8 cellular contexts compared by ENCODE assay signal in the genomic region with DNA sequence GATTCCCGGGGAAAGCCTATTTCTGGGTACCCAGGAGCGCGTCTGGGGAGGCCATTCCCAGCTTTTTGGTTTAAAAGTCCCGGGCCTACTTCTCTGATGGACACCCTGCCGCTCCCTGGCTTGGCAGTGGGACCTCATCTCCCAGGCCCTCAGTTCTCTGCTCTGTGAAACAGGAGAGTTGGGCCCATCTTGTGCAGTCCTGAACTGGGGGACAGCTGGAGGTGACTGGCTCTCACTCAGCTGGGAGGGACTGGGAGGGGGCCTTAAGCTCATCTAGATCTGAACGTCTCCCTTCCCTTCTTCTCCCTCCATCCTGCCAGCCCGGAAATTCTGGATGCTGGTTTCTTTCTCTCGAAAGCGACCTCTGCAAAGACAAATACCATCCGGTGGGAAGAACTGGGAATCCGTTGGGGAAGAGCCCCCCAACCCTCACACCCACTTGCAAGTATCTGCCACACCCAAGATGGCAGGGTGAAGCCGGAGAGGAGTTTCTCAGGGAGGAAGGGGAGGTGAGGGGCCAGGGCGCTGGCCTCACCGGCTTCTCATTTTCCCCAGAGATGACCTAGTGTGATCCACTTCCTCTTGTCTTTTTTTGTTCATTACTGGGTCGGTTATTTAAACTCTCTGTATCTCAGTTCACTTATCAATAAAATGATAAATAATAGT. TPM values are rescaled to one million over a fixed set of nuclear protein-coding genes. Genes with fewer than 3 reads are reported as not detected.
DNase-seq lines count a peak whose midpoint lies in the region; ATAC-seq, FAIRE-seq and TF ChIP-seq lines count a peak whose summit lies in the region.

No MANE protein-coding gene starts in this region.

- intact Hi-C loops in Right ventricle myocardium inferior (cut with DNase I) = loop anchor here (5.0 kb wide), 1 partner anchor 58 kb away; no protein-coding TSS in a partner anchor

- H3K36me3 ChIP-seq in right atrium auricular region (no peaks in the 10 kb centered on the region), muscle layer of duodenum (ENCODE audit: control insufficient read depth in 1 of 2, insufficient read depth in 2 of 2, low read length in 2 of 2) (no peaks in the 10 kb centered on the region)

- ATAC-seq in Right ventricle myocardium inferior (no peak), HG02885 (IDR thresholded peaks at IDR 0.05; ENCODE audit: poor library complexity, unreplicated experiment) (no peak), foreskin keratinocyte (no peak)

- no peak for FAIRE-seq in GM19239 (lab: Jason Lieb, UNC)

- H3K4me1 ChIP-seq in right atrium auricular region = peaks cover 0 to 28% of the 10 kb centered on the region in 2 donors
- H3K4me1 ChIP-seq in muscle layer of duodenum (ENCODE audit: control insufficient read depth in 1 of 2, insufficient read depth in 2 of 2, low read length in 2 of 2) = peaks cover 0 to 29% of the 10 kb centered on the region in 2 donors
- H3K4me1 ChIP-seq in foreskin keratinocyte = peaks cover 18% of the 10 kb centered on the region

- peak overlapping the region; percentile 69 to 75 for H3K4me3 ChIP-seq in right atrium auricular region
- peak overlapping the region; percentile 85 for H3K4me3 ChIP-seq in coronary artery
- peak overlapping the region; percentile 61 to 90 for H3K4me3 ChIP-seq in muscle layer of duodenum (ENCODE audit: low read depth in 1 of 2, low read length in 2 of 2)

- H3K27ac ChIP-seq in right atrium auricular region = peak overlapping the region; percentile 79 to 85
- peak overlapping the region; percentile 87 to 91 for H3K27ac ChIP-seq in coronary artery
- H3K27ac ChIP-seq in muscle layer of duodenum (ENCODE audit: low read length) = peak overlapping the region; percentile 9
- H3K27ac ChIP-seq in foreskin keratinocyte = no peak overlapping the region

- TF ChIP-seq CTCF in right atrium auricular region (IDR thresholded peaks at IDR 0.05) = no peak
- TF ChIP-seq CTCF in coronary artery (IDR thresholded peaks at IDR 0.05) = no peak
- TF ChIP-seq CTCF in foreskin keratinocyte (conservative IDR thresholded peaks at IDR 0.05) = no peak

- DNase-seq in right atrium auricular region (ENCODE audit: low spot score) (no peak), Right ventricle myocardium inferior (ENCODE audit: missing footprints) (no peak), coronary artery (ENCODE audit: low spot score) (no peak), foreskin keratinocyte (no peak), NCI-H146 (lab: John Stamatoyannopoulos, UW) (no peak), GM19239 (ENCODE audit: insufficient read length, low spot score) (no peak)

- H3K9me3 ChIP-seq in right atrium auricular region (no peaks in the 10 kb centered on the region), muscle layer of duodenum (ENCODE audit: control insufficient read depth in 1 of 2, low read length in 2 of 2) (no peaks in the 10 kb centered on the region)

- no peaks in the 10 kb centered on the region for H3K27me3 ChIP-seq in right atrium auricular region
- no peaks in the 10 kb centered on the region for H3K27me3 ChIP-seq in muscle layer of duodenum (ENCODE audit: low read depth, low read length)
- H3K27me3 ChIP-seq in foreskin keratinocyte = no peaks in the 10 kb centered on the region

RNA-seq across cellular contexts. Expression of a gene that starts 1.4 kb away (rescaled TPM):
- total RNA-seq in right atrium auricular region (10 to 100 TPM in 1 of 2 donors, 1 to 10 TPM in 1; 6.6 to 11.8 TPM), Right ventricle myocardium inferior (13.0 TPM), foreskin keratinocyte (7.3 and 9.8 TPM in 2 replicates)
- polyA plus RNA-seq in foreskin keratinocyte = 8.4 and 11.9 TPM in 2 replicates
